Comparison of ENCODE assay signal across 20 cellular contexts in genomic region chr11:95432714-95433503, GRCh38.
DNase-seq lines count a peak whose midpoint lies in the region; ATAC-seq and TF ChIP-seq lines count a peak whose summit lies in the region.
"Had no signal": no experiment of that assay in that cellular context is flagged by ENCODE, and none has a peak within 500 bp of the region (broad histone marks: within the 10 kb centered on the region; RNA-seq: fewer than 3 reads in every experiment).

No MANE protein-coding gene starts in this region.

- H2AFZ ChIP-seq in GM23248 (no peak overlapping the region), osteoblast (ENCODE audit: low read length) (peak overlapping the region; percentile 1)
- H2AFZ ChIP-seq: PC-9 had no signal

- H3K27ac ChIP-seq in GM23248 = no peak overlapping the region
- no peak overlapping the region for H3K27ac ChIP-seq in osteoblast (ENCODE audit: low read depth, low read length)
- H3K27ac ChIP-seq: PC-9, SK-N-MC had no signal

- WGBS in GM23248 (ENCODE audit: low coverage in 1 of 2, low lambda C conversion rate in 2 of 2, missing lambda C conversion rate in 2 of 2), 2 experiments = 96 to 97% methylated on average over 4 of the region's 4 CpGs

- no peaks in the 10 kb centered on the region for H4K20me1 ChIP-seq in GM23248 (ENCODE audit: insufficient read depth)
- no peaks in the 10 kb centered on the region for H4K20me1 ChIP-seq in osteoblast (ENCODE audit: insufficient read depth, low read length)

- H3K4me2 ChIP-seq in GM23248 (ENCODE audit: unreplicated experiment) (no peak overlapping the region), osteoblast (ENCODE audit: insufficient read depth, low read length) (no peak overlapping the region)
- H3K4me2 ChIP-seq: PC-9 had no signal

- H3K79me2 ChIP-seq in GM23248 (ENCODE audit: insufficient read depth) (no peaks in the 10 kb centered on the region), osteoblast (ENCODE audit: insufficient read depth, low read length) (no peaks in the 10 kb centered on the region)

- no peaks in the 10 kb centered on the region for H3K27me3 ChIP-seq in GM23248 (replicated peaks; ENCODE audit: insufficient read depth)
- H3K27me3 ChIP-seq in osteoblast (ENCODE audit: insufficient read depth, low read length) = no peaks in the 10 kb centered on the region
- no peaks in the 10 kb centered on the region for H3K27me3 ChIP-seq in MG63
- H3K27me3 ChIP-seq: BE2C had no signal

- H3K9me2 ChIP-seq in GM23248 (ENCODE audit: insufficient read depth) = no peaks in the 10 kb centered on the region

- H3K27ac Mint-ChIP-seq in natural killer cell treated with Interleukin-12 subunit alpha and Interleukin-12 subunit beta and Interleukin-15 and Interleukin-18, amount 100 ng/mL, for 72 hours = no peak overlapping the region

- H3K9me3 ChIP-seq in GM23248 (ENCODE audit: low read depth) (no peaks in the 10 kb centered on the region), osteoblast (ENCODE audit: low read depth, low read length) (no peaks in the 10 kb centered on the region), MG63 (no peaks in the 10 kb centered on the region)
- H3K9me3 ChIP-seq: BE2C had no signal

- no peak overlapping the region for H3K4me3 ChIP-seq in GM23248
- H3K4me3 ChIP-seq in epithelial cell of esophagus (ENCODE audit: low read length) = no peak overlapping the region
- H3K4me3 ChIP-seq in osteoblast (ENCODE audit: insufficient read depth, low read length) = no peak overlapping the region
- no peak overlapping the region for H3K4me3 ChIP-seq in MG63
- H3K4me3 ChIP-seq: PC-9, SK-N-MC had no signal

- H3K4me1 ChIP-seq in GM23248 (ENCODE audit: insufficient read depth) = peaks cover 21% of the 10 kb centered on the region
- H3K4me1 ChIP-seq in osteoblast (ENCODE audit: insufficient read depth, low read length) = no peaks in the 10 kb centered on the region

- peaks cover 14 to 18% of the 10 kb centered on the region in 2 donors for H3K4me1 Mint-ChIP-seq in natural killer cell treated with Interleukin-12 subunit alpha and Interleukin-12 subunit beta and Interleukin-15 and Interleukin-18, amount 100 ng/mL, for 72 hours (ENCODE audit: low read depth in 2 of 2)

- TF ChIP-seq CTCF in epithelial cell of esophagus (IDR thresholded peaks at IDR 0.05; ENCODE audit: insufficient read depth, low read depth, low read length, missing control alignments) (no peak), osteoblast (IDR thresholded peaks at IDR 0.05; ENCODE audit: extremely low read depth, low read depth, low read length) (no peak)

- no peak overlapping the region for H3K4me3 Mint-ChIP-seq in natural killer cell treated with Interleukin-12 subunit alpha and Interleukin-12 subunit beta and Interleukin-15 and Interleukin-18, amount 100 ng/mL, for 72 hours

- H3K9me3 Mint-ChIP-seq in natural killer cell treated with Interleukin-12 subunit alpha and Interleukin-12 subunit beta and Interleukin-15 and Interleukin-18, amount 100 ng/mL, for 72 hours = no peaks in the 10 kb centered on the region

- H3K36me3 ChIP-seq in GM23248 (ENCODE audit: low read depth) (no peaks in the 10 kb centered on the region), osteoblast (ENCODE audit: insufficient read depth, low read length) (no peaks in the 10 kb centered on the region), MG63 (no peaks in the 10 kb centered on the region)
- H3K36me3 ChIP-seq: BE2C had no signal

- peak; percentile 33 for DNase-seq in GM23248
- peak; percentile 8 for DNase-seq in HuH-7.5 (ENCODE audit: low spot score)
- peak; percentile 36 for DNase-seq in epithelial cell of esophagus (ENCODE audit: low read depth)
- no peak for DNase-seq in osteoblast (ENCODE audit: insufficient read length, low spot score, missing footprints)
- no peak for DNase-seq in natural killer cell treated with Interleukin-12 subunit alpha and Interleukin-12 subunit beta and Interleukin-15 and Interleukin-18, amount 100 ng/mL, for 72 hours (ENCODE audit: low spot score)
- DNase-seq in MG63 = no peak
- DNase-seq: BE2C, DMS53, GF-D8, H7, IMR-90, NCI-H1417 treated with DMSO at 0.1 percent for 48 hours, NCI-H187, NCI-H510A, NCI-H748 treated with DMSO at 0.1 percent for 48 hours, PC-9, RPMI8226, SHP77 treated with DMSO at 0.1 percent for 48 hours had no signal

- H3K27me3 Mint-ChIP-seq in natural killer cell treated with Interleukin-12 subunit alpha and Interleukin-12 subunit beta and Interleukin-15 and Interleukin-18, amount 100 ng/mL, for 72 hours = peaks cover 2 to 9% of the 10 kb centered on the region in 2 donors

- peaks cover 9% of the 10 kb centered on the region for H3F3A ChIP-seq in GM23248 (ENCODE audit: insufficient read depth)

- no peak overlapping the region for H3K9ac ChIP-seq in GM23248

- no peaks in the 10 kb centered on the region for H3K36me3 Mint-ChIP-seq in natural killer cell treated with Interleukin-12 subunit alpha and Interleukin-12 subunit beta and Interleukin-15 and Interleukin-18, amount 100 ng/mL, for 72 hours

- ATAC-seq in natural killer cell treated with Interleukin-12 subunit alpha and Interleukin-12 subunit beta and Interleukin-15 and Interleukin-18, amount 100 ng/mL, for 72 hours = no peak
- no peak for ATAC-seq in GM21529 (IDR thresholded peaks at IDR 0.05; ENCODE audit: unreplicated experiment)

- in situ Hi-C loops in GM23248 (cut with MboI) = no loop called here

Comparison
In these comparisons a context has a peak if more than half of its experiments do, and no peak if none do; other contexts are left out.
1. DNase-seq: peak in GM23248 (single experiment), HuH-7.5 (single experiment) and epithelial cell of esophagus (single experiment); none in osteoblast (single experiment), natural killer cell treated with Interleukin-12 subunit alpha and Interleukin-12 subunit beta and Interleukin-15 and Interleukin-18, amount 100 ng/mL, for 72 hours (single experiment) and MG63 (single experiment).